In genomic region chr19:58439576-58440554, GRCh38 we compare ENCODE assay signal across 8 cellular contexts. TPM values are rescaled to one million over a fixed set of nuclear protein-coding genes. Genes with fewer than 3 reads are reported as not detected.
DNase-seq lines count a peak whose midpoint lies in the region; ATAC-seq and TF ChIP-seq lines count a peak whose summit lies in the region.

TSS of gene ZNF132 (minus strand) at chr19:58440153. CDS start at chr19:58439821, 332 bp downstream.

- no peaks in the 10 kb centered on the region for H3K9me2 ChIP-seq in PC-3 (replicated peaks; ENCODE audit: low read length)

- no peak within 1 kb of the TSS for H2AFZ ChIP-seq in PC-3 (ENCODE audit: low read length)

- DNase-seq in H4 (ENCODE audit: low spot score) = peak; percentile 100
- peak; percentile 76 for DNase-seq in NCI-H1105 treated with DMSO at 0.1 percent for 48 hours (lab: John Stamatoyannopoulos, UW)
- DNase-seq in activated CD4-positive, CD25-positive, alpha-beta regulatory T cell (lab: John Stamatoyannopoulos, UW) = peak; percentile 82 to 93 (median 89)
- DNase-seq in cerebellar cortex (ENCODE audit: low spot score) = peak; percentile 100
- peak; percentile 99 for DNase-seq in inferior parietal cortex (ENCODE audit: extremely low spot score)
- peak; percentile 99 for DNase-seq in smooth muscle cell of the brain vasculature (ENCODE audit: low read depth, low spot score)
- DNase-seq in PC-3 = no peak

- H3F3A ChIP-seq in PC-3 (ENCODE audit: low read length, unreplicated experiment) = no peaks in the 10 kb centered on the region

- no peak within 1 kb of the TSS for H3K4me3 ChIP-seq in PC-3 (ENCODE audit: low read length)

- H3K4me2 ChIP-seq in PC-3 (ENCODE audit: low read length) = no peak within 1 kb of the TSS

- H3K36me3 ChIP-seq in ES-I3 (ENCODE audit: insufficient read depth, low read length) (peaks cover 20% of the 10 kb centered on the region), PC-3 (ENCODE audit: low read depth, low read length) (no peaks in the 10 kb centered on the region)

- POLR2A ChIA-PET in PC-3 (lab: Charles Lee; ENCODE audit: unreplicated experiment) = no interaction called here

- intact Hi-C loops in PC-3 (cut with micrococcal nuclease) = no loop called here

- peaks cover 20% of the 10 kb centered on the region for H3K9me3 ChIP-seq in ES-I3 (ENCODE audit: control insufficient read depth, insufficient read depth, low read length)
- H3K9me3 ChIP-seq in PC-3 (ENCODE audit: low read length) = no peaks in the 10 kb centered on the region

- no peaks in the 10 kb centered on the region for H3K79me2 ChIP-seq in PC-3 (ENCODE audit: low read length)

- H4K20me1 ChIP-seq in PC-3 (ENCODE audit: low read length) = no peaks in the 10 kb centered on the region

- TF ChIP-seq CTCF in PC-3 (conservative IDR thresholded peaks at IDR 0.05; ENCODE audit: low read depth, low read length) = no peak

- BruUV-seq in PC-3 (replicated peaks; lab: Mats Ljungman, UMichigan) = no TSS peak

- no peaks in the 10 kb centered on the region for H3K27me3 ChIP-seq in PC-3 (ENCODE audit: low read length)

- H3K9ac ChIP-seq in ES-I3 (ENCODE audit: low read depth, low read length) (peak within 1 kb of the TSS; percentile 68), PC-3 (ENCODE audit: low read length) (no peak within 1 kb of the TSS)

- H3K27ac ChIP-seq in PC-3 (ENCODE audit: low read length) = no peak within 1 kb of the TSS

- CTCF ChIA-PET in PC-3 (lab: Charles Lee) = no interaction called here

- ATAC-seq in PC-3 = no peak

- H3K4me1 ChIP-seq in ES-I3 (ENCODE audit: insufficient read depth, low read length) = no peaks in the 10 kb centered on the region
- H3K4me1 ChIP-seq in PC-3 (ENCODE audit: insufficient read depth, low read length) = no peaks in the 10 kb centered on the region

RNA-seq across cellular contexts. Expression of gene ZNF132, which starts in this region (rescaled TPM):
- total RNA-seq in H4 (2014; rRNA removed; shearing (Covaris generic)) = 4.0 and 6.4 TPM in 2 replicates
- not detected in 2 replicates for total RNA-seq in PC-3 (2014; rRNA removed)
